Comparison of ENCODE assay signal across 19 cellular contexts in genomic region chr4:170887396-170887795, GRCh38.
"Had no signal": no experiment of that assay in that cellular context is flagged by ENCODE, and none has a peak within 500 bp of the region (broad histone marks: within the 10 kb centered on the region; RNA-seq: fewer than 3 reads in every experiment).

No MANE protein-coding gene starts in this region.

- H3K4me2 ChIP-seq: hepatocyte, smooth muscle cell had no signal

- H2AFZ ChIP-seq: hepatocyte had no signal

- H3K9me3 Mint-ChIP-seq: activated CD4-positive, alpha-beta T cell treated with anti-CD3 and anti-CD28 coated beads, Interleukin-2, amount 10 ng/mL, durations not matched to agents 24 days and 14 days; activated naive CD8-positive, alpha-beta T cell treated with anti-CD3 and anti-CD28 coated beads, Interleukin-2, amount 10 ng/mL, durations not matched to agents 7 days and 5 days; activated T-helper 1 cell treated with anti-CD3 and anti-CD28 coated beads, Interleukin-12 subunit alpha, Interleukin-12 subunit beta, Interleukin-2, Interleukin-4 antibody, amounts not matched to agents 30 ng/mL and 10 ng/mL and 1 ng/mL, durations not matched to agents 14 hours and 24 hours and 36 hours; type B pancreatic cell had no signal

- H3K27me3 ChIP-seq: hepatocyte, suprapubic skin had no signal

- ATAC-seq: natural killer cell treated with Interleukin-12 subunit alpha and Interleukin-12 subunit beta and Interleukin-15 and Interleukin-18, amount 100 ng/mL, for 72 hours; right cardiac atrium; stimulated activated naive CD8-positive, alpha-beta T cell treated with anti-CD3 and anti-CD28 coated beads, Interleukin-15, Interleukin-2, amounts not matched to agents 100 U/mL and 50 U/mL, for 24 hours; T-helper 17 cell had no signal

- H3K36me3 ChIP-seq: left ventricle myocardium inferior, suprapubic skin had no signal

- H3K9me3 ChIP-seq: left ventricle myocardium inferior, suprapubic skin had no signal

- H3K4me3 ChIP-seq: hepatocyte, left ventricle myocardium inferior, smooth muscle cell, suprapubic skin had no signal

- H3K27ac Mint-ChIP-seq: activated CD4-positive, alpha-beta T cell treated with anti-CD3 and anti-CD28 coated beads, Interleukin-2, amount 10 ng/mL, durations not matched to agents 24 days and 14 days; activated naive CD8-positive, alpha-beta T cell treated with anti-CD3 and anti-CD28 coated beads, Interleukin-2, amount 10 ng/mL, durations not matched to agents 7 days and 5 days; activated T-helper 1 cell treated with anti-CD3 and anti-CD28 coated beads, Interleukin-12 subunit alpha, Interleukin-12 subunit beta, Interleukin-2, Interleukin-4 antibody, amounts not matched to agents 30 ng/mL and 10 ng/mL and 1 ng/mL, durations not matched to agents 14 hours and 24 hours and 36 hours; memory B cell; natural killer cell treated with Interleukin-12 subunit alpha and Interleukin-12 subunit beta and Interleukin-15 and Interleukin-18, amount 100 ng/mL, for 72 hours; T-helper 17 cell; type B pancreatic cell had no signal

- H3K36me3 Mint-ChIP-seq: activated naive CD8-positive, alpha-beta T cell treated with anti-CD3 and anti-CD28 coated beads, Interleukin-2, amount 10 ng/mL, durations not matched to agents 7 days and 5 days; memory B cell; type B pancreatic cell had no signal

- DNase-seq: activated CD4-positive, alpha-beta T cell treated with anti-CD3 and anti-CD28 coated beads, Interleukin-2, amount 10 ng/mL, durations not matched to agents 24 days and 14 days; activated naive CD8-positive, alpha-beta T cell treated with anti-CD3 and anti-CD28 coated beads, Interleukin-2, amount 10 ng/mL, durations not matched to agents 7 days and 5 days; anterior cingulate cortex; erythroblast; left ventricle myocardium inferior; occipital lobe; right cardiac atrium; stimulated activated CD4-positive, alpha-beta T cell treated with anti-CD3 and anti-CD28 coated beads, Interleukin-4, amount 100 ng/mL, for 4 hours; stimulated activated CD8-positive, alpha-beta memory T cell treated with anti-CD3 and anti-CD28 coated beads, Interleukin-4, amount 100 ng/mL, for 48 hours; stimulated activated naive CD8-positive, alpha-beta T cell treated with anti-CD3 and anti-CD28 coated beads, Interleukin-15, Interleukin-2, amounts not matched to agents 100 U/mL and 50 U/mL, for 24 hours; T-helper 17 cell had no signal

- H3K79me2 ChIP-seq: hepatocyte had no signal

- H3K4me1 Mint-ChIP-seq: activated CD4-positive, alpha-beta T cell treated with anti-CD3 and anti-CD28 coated beads, Interleukin-2, amount 10 ng/mL, durations not matched to agents 24 days and 14 days; activated naive CD8-positive, alpha-beta T cell treated with anti-CD3 and anti-CD28 coated beads, Interleukin-2, amount 10 ng/mL, durations not matched to agents 7 days and 5 days; memory B cell; T-helper 17 cell had no signal

- H3K4me1 ChIP-seq: left ventricle myocardium inferior, suprapubic skin had no signal

- FAIRE-seq: keratinocyte had no signal

- H3K27me3 Mint-ChIP-seq: activated CD4-positive, alpha-beta T cell treated with anti-CD3 and anti-CD28 coated beads, Interleukin-2, amount 10 ng/mL, durations not matched to agents 24 days and 14 days; activated naive CD8-positive, alpha-beta T cell treated with anti-CD3 and anti-CD28 coated beads, Interleukin-2, amount 10 ng/mL, durations not matched to agents 7 days and 5 days; memory B cell; natural killer cell treated with Interleukin-12 subunit alpha and Interleukin-12 subunit beta and Interleukin-15 and Interleukin-18, amount 100 ng/mL, for 72 hours; T-helper 17 cell; type B pancreatic cell had no signal

- H3K4me3 Mint-ChIP-seq: activated CD4-positive, alpha-beta T cell treated with anti-CD3 and anti-CD28 coated beads, Interleukin-2, amount 10 ng/mL, durations not matched to agents 24 days and 14 days; activated naive CD8-positive, alpha-beta T cell treated with anti-CD3 and anti-CD28 coated beads, Interleukin-2, amount 10 ng/mL, durations not matched to agents 7 days and 5 days; activated T-helper 1 cell treated with anti-CD3 and anti-CD28 coated beads, Interleukin-12 subunit alpha, Interleukin-12 subunit beta, Interleukin-2, Interleukin-4 antibody, amounts not matched to agents 30 ng/mL and 10 ng/mL and 1 ng/mL, durations not matched to agents 14 hours and 24 hours and 36 hours; memory B cell; natural killer cell treated with Interleukin-12 subunit alpha and Interleukin-12 subunit beta and Interleukin-15 and Interleukin-18, amount 100 ng/mL, for 72 hours; T-helper 17 cell; type B pancreatic cell had no signal

- H3K27ac ChIP-seq: hepatocyte, left ventricle myocardium inferior, suprapubic skin had no signal
